ENCODE assay signal across 8 cellular contexts in the genomic region with DNA sequence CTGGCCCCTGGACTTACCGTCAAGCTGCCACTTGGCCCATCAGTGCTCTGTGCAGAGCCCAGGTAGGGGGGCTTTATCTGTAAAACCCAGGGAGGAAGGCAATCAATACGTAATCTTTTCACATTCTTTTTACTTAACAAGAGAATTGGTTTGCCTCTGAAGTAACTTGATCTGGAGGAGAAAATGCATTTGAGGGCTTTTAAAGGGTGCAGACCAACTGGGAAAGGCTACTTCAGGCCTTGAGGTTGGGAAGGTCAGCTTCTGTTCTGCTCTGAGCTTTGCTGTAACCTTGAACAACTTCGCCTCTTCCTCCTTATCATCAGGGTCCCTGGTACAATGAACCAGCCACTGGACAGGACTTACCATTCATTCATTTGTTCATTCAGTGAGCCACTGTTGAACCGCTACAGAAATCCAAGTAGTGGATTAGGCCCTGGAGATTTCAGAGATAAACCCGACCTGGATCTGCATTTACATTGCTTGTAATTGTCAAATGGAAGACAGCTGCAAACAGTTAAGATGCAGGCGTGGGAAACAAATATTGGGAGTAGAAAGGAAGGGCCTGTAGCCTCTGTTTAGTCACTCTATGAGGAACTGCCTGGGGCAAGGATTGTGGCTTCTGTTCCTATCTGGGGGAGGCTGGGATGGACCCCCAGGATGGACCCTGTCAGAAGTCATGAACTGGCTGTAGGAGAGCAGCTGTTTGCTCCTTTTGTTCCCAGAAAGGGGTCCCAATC.
DNase-seq lines count a peak whose midpoint lies in the region; ATAC-seq, FAIRE-seq and TF ChIP-seq lines count a peak whose summit lies in the region.

No MANE protein-coding gene starts in this region.

- H2BK15ac ChIP-seq in mesenchymal stem cell (ENCODE audit: low read depth, poor library complexity, severe bottlenecking), result peak overlapping the region; percentile 64

- ATAC-seq in K562 (no peak), GM21360 (IDR thresholded peaks at IDR 0.05; ENCODE audit: unreplicated experiment) (no peak)

- H3K4me2 ChIP-seq in K562 (ENCODE audit: insufficient read depth, low read length) (no peak overlapping the region), mesenchymal stem cell (ENCODE audit: low read length, poor library complexity, severe bottlenecking) (no peak overlapping the region)

- in situ Hi-C loops in HAP-1 (cut with MboI; ENCODE audit: low sequenced_read_pairs), result no loop called here
- in situ Hi-C loops in K562 (cut with MboI), result no loop called here

- no peaks in the 10 kb centered on the region for H3K9me1 ChIP-seq in K562 (ENCODE audit: control insufficient read depth, insufficient read depth, low read length)

- H3K79me1 ChIP-seq in mesenchymal stem cell (replicated peaks; ENCODE audit: low read length, poor library complexity, severe bottlenecking), result no peaks in the 10 kb centered on the region

- H3K27me3 ChIP-seq in HAP-1 (ENCODE audit: low read depth) (no peaks in the 10 kb centered on the region), K562 (ENCODE audit: control insufficient read depth in 2 of 2, insufficient read depth in 2 of 2, low read length in 2 of 2) (peaks cover 28 to 32% of the 10 kb centered on the region in 2 experiments), mesenchymal stem cell (ENCODE audit: control insufficient read depth in 1 of 2, insufficient read depth in 1 of 2, low read length in 2 of 2) (peaks cover 0 to 3% of the 10 kb centered on the region in 2 experiments)

- no TSS peak for BruUV-seq in K562 (replicated peaks; lab: Mats Ljungman, UMichigan)

- FAIRE-seq in K562 (lab: Jason Lieb, UNC), result no peak

- no peak overlapping the region for H3K4me3 Mint-ChIP-seq in T-helper 2 cell treated with Interferon-gamma antibody and Interleukin-4, amounts not matched to agents 5 μg/mL and 100 μg/mL, for 36 hours

- 35% methylated on average over 6 of the region's 6 CpGs for WGBS in K562 (ENCODE audit: insufficient coverage, low coverage, missing lambda C conversion rate)
- 53% methylated on average over 5 of the region's 6 CpGs for WGBS in mesenchymal stem cell

- H3K18ac ChIP-seq in mesenchymal stem cell (ENCODE audit: low read depth in 1 of 2, low read length in 2 of 2), result peak overlapping the region; percentile 12 to 46

- peak overlapping the region; percentile 43 to 68 for H2BK12ac ChIP-seq in mesenchymal stem cell (ENCODE audit: low read length in 2 of 2)

- H3K36me3 ChIP-seq in HAP-1 (replicated peaks) (no peaks in the 10 kb centered on the region), K562 (ENCODE audit: control insufficient read depth, insufficient read depth, low read length) (no peaks in the 10 kb centered on the region), mesenchymal stem cell (ENCODE audit: control insufficient read depth in 1 of 2, insufficient read depth in 2 of 2, low read depth in 1 of 2, low read length in 2 of 2) (no peaks in the 10 kb centered on the region)

- CTCF ChIA-PET in K562 (lab: Yijun Ruan, JAX; ENCODE audit: low intra/inter-chr PET ratio), result no interaction called here

- H2AFZ ChIP-seq in K562 (ENCODE audit: low read depth, low read length) (peak overlapping the region; percentile 54), mesenchymal stem cell (ENCODE audit: low read depth, low read length) (no peak overlapping the region)

- H4K20me1 ChIP-seq in K562 (replicated peaks; ENCODE audit: control insufficient read depth, insufficient read depth, low read length), result no peaks in the 10 kb centered on the region

- no peak overlapping the region for H4K91ac ChIP-seq in mesenchymal stem cell (ENCODE audit: low read length)

- no peak overlapping the region for H3K23ac ChIP-seq in mesenchymal stem cell (ENCODE audit: low read length in 2 of 2)

- no peaks in the 10 kb centered on the region for H3K79me2 ChIP-seq in K562 (ENCODE audit: control insufficient read depth, insufficient read depth, low read length)

- peak overlapping the region; percentile 8 for H3K4me3 ChIP-seq in AG09309 (ENCODE audit: control insufficient read depth, low read depth, low read length)
- H3K4me3 ChIP-seq in HAP-1, result no peak overlapping the region
- no peak overlapping the region for H3K4me3 ChIP-seq in K562
- H3K4me3 ChIP-seq in mesenchymal stem cell (ENCODE audit: insufficient read depth in 1 of 2, low read depth in 1 of 2, low read length in 2 of 2), result peak overlapping the region in 1 of 2 experiments; percentile 58

- no peak overlapping the region for H3K14ac ChIP-seq in mesenchymal stem cell (ENCODE audit: low read length in 2 of 2)

- peak overlapping the region; percentile 54 for H2BK120ac ChIP-seq in mesenchymal stem cell (ENCODE audit: low read depth, low read length)

- H4K8ac ChIP-seq in mesenchymal stem cell (ENCODE audit: low read length), result peak overlapping the region; percentile 21

- no peak overlapping the region for H2AK5ac ChIP-seq in mesenchymal stem cell (ENCODE audit: low read length, severe bottlenecking)

- H3K4me1 ChIP-seq in HAP-1, result no peaks in the 10 kb centered on the region; the same call in 1 of the 2 replicates
- peaks cover 0 to 22% of the 10 kb centered on the region in 2 experiments; a peak in 3 of 5 replicates for H3K4me1 ChIP-seq in K562 (replicated peaks in 1 of 2; ENCODE audit: control insufficient read depth in 2 of 2, insufficient read depth in 2 of 2, low read length in 2 of 2)
- H3K4me1 ChIP-seq in mesenchymal stem cell (ENCODE audit: control insufficient read depth, insufficient read depth, low read depth, low read length), result peaks cover 2% of the 10 kb centered on the region

- no peak for TF ChIP-seq RAD21 in K562 (CRISPR knock-in tag; conservative IDR thresholded peaks at IDR 0.05 in 1 of 2, IDR thresholded peaks at IDR 0.05 in 1 of 2)

- H3K9me3 ChIP-seq in HAP-1 (no peaks in the 10 kb centered on the region), K562 (replicated peaks; ENCODE audit: control insufficient read depth, insufficient read depth, low read depth, low read length) (no peaks in the 10 kb centered on the region), mesenchymal stem cell (ENCODE audit: control insufficient read depth, low read length) (no peaks in the 10 kb centered on the region)

- TF ChIP-seq CTCF in AG09309 (IDR thresholded peaks at IDR 0.05; ENCODE audit: control insufficient read depth, insufficient read depth, low read depth, low read length, missing control alignments) (no peak), K562 (IDR thresholded peaks at IDR 0.05 in 2 of 3, conservative IDR thresholded peaks at IDR 0.05 in 1 of 3; ENCODE audit: insufficient read depth in 2 of 3, low read depth in 1 of 3, low read length in 3 of 3) (no peak)

- POLR2A ChIA-PET in K562 (lab: Yijun Ruan, JAX), result interaction anchor here (0.8 to 1.3 kb wide), 2 partner anchors 13 to 18 kb away, joined by 4 to 5 read pairs; no protein-coding TSS in a partner anchor

- H3K27ac ChIP-seq in K562 (ENCODE audit: extremely low read depth, low read depth, low read length), result no peak overlapping the region
- no peak overlapping the region for H3K27ac ChIP-seq in mesenchymal stem cell (ENCODE audit: low read length, poor library complexity, severe bottlenecking)

- no peaks in the 10 kb centered on the region for H3K36me3 Mint-ChIP-seq in T-helper 2 cell treated with Interferon-gamma antibody and Interleukin-4, amounts not matched to agents 5 μg/mL and 100 μg/mL, for 36 hours (ENCODE audit: low read depth)

- no peak overlapping the region for H3K9ac ChIP-seq in K562 (ENCODE audit: insufficient read depth in 1 of 2, low read depth in 2 of 2, low read length in 2 of 2)
- peak overlapping the region; percentile 65 for H3K9ac ChIP-seq in mesenchymal stem cell (ENCODE audit: low read length)

- H2BK5ac ChIP-seq in mesenchymal stem cell (ENCODE audit: low read depth, low read length, poor library complexity, severe bottlenecking), result no peak overlapping the region

- H3K4me1 Mint-ChIP-seq in T-helper 2 cell treated with Interferon-gamma antibody and Interleukin-4, amounts not matched to agents 5 μg/mL and 100 μg/mL, for 36 hours (ENCODE audit: low read depth), result peaks cover 25% of the 10 kb centered on the region

- H3K4ac ChIP-seq in mesenchymal stem cell (ENCODE audit: low read depth in 1 of 2, low read length in 2 of 2), result peak overlapping the region in 1 of 2 experiments; percentile 20

- intact Hi-C loops in K562 (cut with micrococcal nuclease), result no loop called here

- H3K27ac Mint-ChIP-seq in T-helper 2 cell treated with Interferon-gamma antibody and Interleukin-4, amounts not matched to agents 5 μg/mL and 100 μg/mL, for 36 hours, result no peak overlapping the region

- peaks cover 30% of the 10 kb centered on the region for H3K27me3 Mint-ChIP-seq in T-helper 2 cell treated with Interferon-gamma antibody and Interleukin-4, amounts not matched to agents 5 μg/mL and 100 μg/mL, for 36 hours (ENCODE audit: low read depth)

- H3K9me3 Mint-ChIP-seq in T-helper 2 cell treated with Interferon-gamma antibody and Interleukin-4, amounts not matched to agents 5 μg/mL and 100 μg/mL, for 36 hours, result no peaks in the 10 kb centered on the region

- DNase-seq in AG09309 (ENCODE audit: low read depth) (peak; percentile 44), HAP-1 (ENCODE audit: low spot score in 2 of 2) (peak; percentile 49 to 51), K562 (ENCODE audit: extremely low read depth in 1 of 4, low spot score in 3 of 4) (no peak), mesenchymal stem cell (peak; percentile 66), DMS153 treated with DMSO at 0.1 percent for 48 hours (lab: John Stamatoyannopoulos, UW; ENCODE audit: unreplicated experiment) (no peak), HuH-7 (ENCODE audit: low spot score) (no peak)
- no peak for DNase-seq in T-helper 2 cell treated with Interferon-gamma antibody and Interleukin-4, amounts not matched to agents 5 μg/mL and 100 μg/mL, for 36 hours (ENCODE audit: low spot score)

- TF ChIP-seq EP300 in K562 (IDR thresholded peaks at IDR 0.05; ENCODE audit: low read length), result no peak

- no peak for TF ChIP-seq POLR2A in K562 (conservative IDR thresholded peaks at IDR 0.05)

TF ChIP-seq in K562, 482 proteins besides CTCF, POLR2A, EP300 and RAD21 (continues in another document):
- TF ChIP-seq ZBTB1 (CRISPR knock-in tag; IDR thresholded peaks at IDR 0.05; ENCODE audit: borderline replicate concordance, low read depth) (no peak), L3MBTL2 (IDR thresholded peaks at IDR 0.05) (no peak), OTX1 (CRISPR knock-in tag; IDR thresholded peaks at IDR 0.05) (0 out of 2 replicates have a peak, but pooled peaks have one; percentile 62), ZBTB8A (IDR thresholded peaks at IDR 0.05; ENCODE audit: partially characterized antibody) (no peak), ZNF24 (IDR thresholded peaks at IDR 0.05) (peak; percentile 83), TEAD2 (tag; IDR thresholded peaks at IDR 0.05) (0 out of 2 replicates have a peak, but pooled peaks have one; percentile 26), BMI1 (IDR thresholded peaks at IDR 0.05; ENCODE audit: low read length) (no peak), ZNF197 (CRISPR knock-in tag; IDR thresholded peaks at IDR 0.05; ENCODE audit: low read depth) (peak; percentile 28; the same call in 1 of the 2 replicates), HNRNPK (IDR thresholded peaks at IDR 0.05; ENCODE audit: low read depth, low read length, poor library complexity, severe bottlenecking) (no peak)

Comparison
In these comparisons a context has a peak if more than half of its experiments do, and no peak if none do; other contexts are left out.
1. DNase-seq: peak in AG09309 (single experiment), HAP-1 (2 of 2) and mesenchymal stem cell (single experiment); none in K562 (0 of 4), DMS153 treated with DMSO at 0.1 percent for 48 hours (single experiment), HuH-7 (single experiment) and T-helper 2 cell treated with Interferon-gamma antibody and Interleukin-4, amounts not matched to agents 5 μg/mL and 100 μg/mL, for 36 hours (single experiment).